ENCODE assay signal across 8 cellular contexts in the genomic region with DNA sequence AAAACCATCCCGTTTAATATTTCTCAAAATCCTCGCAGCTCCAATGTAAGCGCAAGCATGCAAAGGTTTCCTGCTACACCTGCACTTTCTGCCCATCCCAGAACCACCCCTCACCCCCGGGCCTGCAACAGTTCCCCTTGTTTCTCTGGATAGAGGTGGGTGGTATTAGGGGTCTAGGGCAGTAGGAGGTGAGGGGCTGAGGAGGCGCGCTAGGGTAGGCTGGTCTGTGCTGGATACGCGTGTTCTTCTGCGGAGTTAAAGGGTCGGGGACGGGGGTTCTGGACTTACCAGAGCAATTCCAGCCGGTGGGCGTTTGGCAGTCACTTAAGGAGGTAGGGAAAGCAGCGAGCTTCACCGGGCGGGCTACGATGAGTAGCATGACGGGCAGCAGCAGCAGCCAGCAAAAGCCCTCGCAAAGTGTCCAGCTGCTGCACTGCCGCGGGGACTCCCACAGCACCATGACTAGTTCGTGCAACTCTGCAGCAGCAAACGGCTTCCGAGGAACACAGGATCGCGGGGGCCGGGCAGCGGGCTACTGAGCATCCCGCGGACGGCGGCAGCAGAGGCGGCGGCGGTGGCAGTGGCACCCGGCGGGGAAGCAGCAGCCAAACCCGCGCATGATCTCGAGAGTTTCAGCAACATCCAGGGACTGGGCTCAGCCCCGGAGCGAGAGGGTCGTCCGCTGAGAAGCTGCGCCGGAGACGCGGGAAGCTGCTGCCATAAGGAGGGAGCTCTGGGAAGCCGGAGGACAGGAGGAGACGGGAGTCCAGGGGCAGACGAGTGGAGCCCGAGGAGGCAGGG. TPM values are rescaled to one million over a fixed set of nuclear protein-coding genes. Genes with fewer than 3 reads are reported as not detected.
DNase-seq lines count a peak whose midpoint lies in the region; ATAC-seq and TF ChIP-seq lines count a peak whose summit lies in the region.

No MANE protein-coding gene starts in this region.

- H3K4me1 Mint-ChIP-seq in activated naive CD4-positive, alpha-beta T cell treated with anti-CD3 and anti-CD28 coated beads, Interleukin-2, amount 50 U/mL, for 24 hours, result peaks cover 26% of the 10 kb centered on the region

- POLR2A ChIA-PET in BJ (lab: Charles Lee), result no interaction called here

- no peaks in the 10 kb centered on the region for H3K9me3 Mint-ChIP-seq in activated naive CD4-positive, alpha-beta T cell treated with anti-CD3 and anti-CD28 coated beads, Interleukin-2, amount 50 U/mL, for 24 hours

- intact Hi-C loops in left cardiac atrium (cut with DNase I) (no loop called here), sigmoid colon (cut with DNase I) (no loop called here)

- no peak for TF ChIP-seq EP300 in sigmoid colon (IDR thresholded peaks at IDR 0.05)

- peaks cover 0 to 36% (median 29%) of the 10 kb centered on the region in 4 donors for H3K4me1 ChIP-seq in sigmoid colon

- ATAC-seq in GM21526 (IDR thresholded peaks at IDR 0.05; ENCODE audit: low FRiP score, unreplicated experiment) (peak; percentile 6), left cardiac atrium (peak; percentile 43 to 67), GM18858 (IDR thresholded peaks at IDR 0.05; ENCODE audit: unreplicated experiment) (no peak)

- no peak overlapping the region for H3K27ac ChIP-seq in sigmoid colon

- CTCF ChIA-PET in BJ (lab: Yijun Ruan, JAX), result interaction anchor here (0.6 to 3.4 kb wide), 10 partner anchors 11 to 1142 kb away, joined by 3 to 16 read pairs (median 3); no protein-coding TSS in a partner anchor

- H3K4me3 ChIP-seq in BJ (ENCODE audit: low read depth, low read length) (peak overlapping the region; percentile 40), sigmoid colon (peak overlapping the region; percentile 18 to 48 (median 44))

- H3K27me3 Mint-ChIP-seq in activated naive CD4-positive, alpha-beta T cell treated with anti-CD3 and anti-CD28 coated beads, Interleukin-2, amount 50 U/mL, for 24 hours, result peaks cover 59% of the 10 kb centered on the region

- peaks cover 37% of the 10 kb centered on the region for H3K27me3 ChIP-seq in BJ (ENCODE audit: control insufficient read depth, insufficient read depth, low read length)
- H3K27me3 ChIP-seq in sigmoid colon, result peaks cover 43 to 71% (median 55%) of the 10 kb centered on the region in 3 donors

- DNase-seq in BJ (ENCODE audit: low read depth), result no peak
- DNase-seq in NCI-H1092 treated with DMSO at 0.1 percent for 48 hours (lab: John Stamatoyannopoulos, UW), result peak; percentile 43
- DNase-seq in left cardiac atrium, result peak; percentile 29
- peak; percentile 60 for DNase-seq in sigmoid colon
- no peak for DNase-seq in OCI-M2 (lab: John Stamatoyannopoulos, UW; ENCODE audit: unreplicated experiment)

- H3K36me3 ChIP-seq in BJ (ENCODE audit: control insufficient read depth, insufficient read depth, low read length), result no peaks in the 10 kb centered on the region
- H3K36me3 ChIP-seq in sigmoid colon, result no peaks in the 10 kb centered on the region

- no peaks in the 10 kb centered on the region for H3K9me3 ChIP-seq in sigmoid colon

- 2 to 6% methylated on average over 52 of the region's 52 CpGs for WGBS in sigmoid colon, 2 donors

- peaks cover 1% of the 10 kb centered on the region for H3K36me3 Mint-ChIP-seq in activated naive CD4-positive, alpha-beta T cell treated with anti-CD3 and anti-CD28 coated beads, Interleukin-2, amount 50 U/mL, for 24 hours

- H3K27ac Mint-ChIP-seq in activated naive CD4-positive, alpha-beta T cell treated with anti-CD3 and anti-CD28 coated beads, Interleukin-2, amount 50 U/mL, for 24 hours, result no peak overlapping the region

- peak overlapping the region; percentile 81 for H3K4me3 Mint-ChIP-seq in activated naive CD4-positive, alpha-beta T cell treated with anti-CD3 and anti-CD28 coated beads, Interleukin-2, amount 50 U/mL, for 24 hours

- TF ChIP-seq POLR2A in sigmoid colon (IDR thresholded peaks at IDR 0.05), result no peak

- TF ChIP-seq CTCF in BJ (IDR thresholded peaks at IDR 0.05; ENCODE audit: insufficient read depth, low read depth, low read length) (no peak), sigmoid colon (IDR thresholded peaks at IDR 0.05) (no peak)

RNA-seq across cellular contexts. Expression of a gene that starts 0.5 kb away (rescaled TPM):
- polyA plus RNA-seq in BJ (2011; rRNA removed) (0.25 and 0.33 TPM in 2 replicates), sigmoid colon (under 1 TPM in 2 of 3 donors, not detected in 1; 0.16 to 0.60 TPM)
- polyA minus RNA-seq in BJ (2011; rRNA and poly(A)+ RNA removed), result 0.15 and 0.28 TPM in 2 replicates
- total RNA-seq in left cardiac atrium (under 1 TPM; 0.08 to 0.47 TPM), sigmoid colon (1 to 10 TPM in 1 of 4 donors, under 1 TPM in 3; 0.16 to 1.4 (median 0.32) TPM)

Comparison
In these comparisons a context has a peak if more than half of its experiments do, and no peak if none do; other contexts are left out.
1. DNase-seq: peak in NCI-H1092 treated with DMSO at 0.1 percent for 48 hours (single experiment), left cardiac atrium (single experiment) and sigmoid colon (single experiment); none in BJ (single experiment) and OCI-M2 (single experiment).